ENCODE assay signal across 8 cellular contexts in genomic region chr12:112107728-112108447, GRCh38. TPM values are rescaled to one million over a fixed set of nuclear protein-coding genes. Genes with fewer than 3 reads are reported as not detected.
DNase-seq lines count a peak whose midpoint lies in the region; ATAC-seq and TF ChIP-seq lines count a peak whose summit lies in the region.

No MANE protein-coding gene starts in this region.

- WGBS in endodermal cell (ENCODE audit: insufficient coverage in 1 of 2, insufficient read length in 1 of 2), 2 experiments: 2 to 6% methylated on average over 14 to 23 of the region's 23 CpGs

- H3K4me3 ChIP-seq in CD8-positive, alpha-beta memory T cell (ENCODE audit: low read length): peak overlapping the region; percentile 100
- H3K4me3 ChIP-seq in endodermal cell (ENCODE audit: low read length) (peak overlapping the region; percentile 97), uterus (peak overlapping the region; percentile 63 to 69)

- POLR2A ChIA-PET in CD8-positive, alpha-beta memory T cell (lab: Charles Lee): interaction anchor here (0.8 to 2.9 kb wide), 3 partner anchors 10 to 95 kb away, joined by 3 to 23 read pairs (median 5); partner anchors contain the start of genes ERP29, TMEM116 and TRAFD1
- POLR2A ChIA-PET in T-cell (lab: Charles Lee): interaction anchor here (0.7 to 1.2 kb wide), 2 partner anchors 19 to 23 kb away, joined by 4 to 5 read pairs; no protein-coding TSS in a partner anchor

- TF ChIP-seq CTCF in endodermal cell (conservative IDR thresholded peaks at IDR 0.05) (no peak), uterus (IDR thresholded peaks at IDR 0.05) (no peak)

- H3K36me3 ChIP-seq in CD8-positive, alpha-beta memory T cell (ENCODE audit: insufficient read depth, low read length): no peaks in the 10 kb centered on the region
- peaks cover 17% of the 10 kb centered on the region for H3K36me3 ChIP-seq in endodermal cell (ENCODE audit: control insufficient read depth, insufficient read depth, low read length)
- H3K36me3 ChIP-seq in uterus: no peaks in the 10 kb centered on the region

- no peaks in the 10 kb centered on the region for H3K27me3 Mint-ChIP-seq in CD8-positive, alpha-beta memory T cell
- H3K27me3 Mint-ChIP-seq in T-cell: no peaks in the 10 kb centered on the region
- no peaks in the 10 kb centered on the region for H3K27me3 Mint-ChIP-seq in endodermal cell (ENCODE audit: insufficient read depth)
- no peaks in the 10 kb centered on the region for H3K27me3 Mint-ChIP-seq in naive B cell

- no peaks in the 10 kb centered on the region for H3K9me3 ChIP-seq in CD8-positive, alpha-beta memory T cell (ENCODE audit: low read length)
- H3K9me3 ChIP-seq in endodermal cell (ENCODE audit: control insufficient read depth, low read length) (no peaks in the 10 kb centered on the region), uterus (no peaks in the 10 kb centered on the region)

- H3K9me3 Mint-ChIP-seq in CD8-positive, alpha-beta memory T cell: no peaks in the 10 kb centered on the region
- H3K9me3 Mint-ChIP-seq in T-cell: no peaks in the 10 kb centered on the region
- H3K9me3 Mint-ChIP-seq in endodermal cell: no peaks in the 10 kb centered on the region
- no peaks in the 10 kb centered on the region for H3K9me3 Mint-ChIP-seq in naive B cell

- CTCF ChIA-PET in CD8-positive, alpha-beta memory T cell (lab: Charles Lee): interaction anchor here (1.1 to 3.3 kb wide), 3 partner anchors 10 to 25 kb away, joined by 3 to 22 read pairs (median 3); partner anchors contain the start of gene TRAFD1
- CTCF ChIA-PET in T-cell (lab: Charles Lee): interaction anchor here (0.5 to 1.0 kb wide), 3 partner anchors 10 to 163 kb away, joined by 3 read pairs; no protein-coding TSS in a partner anchor

- H3K4me3 Mint-ChIP-seq in CD8-positive, alpha-beta memory T cell: peak overlapping the region; percentile 88 to 100 (median 98)
- H3K4me3 Mint-ChIP-seq in T-cell: peak overlapping the region; percentile 97 to 98 (median 97)
- H3K4me3 Mint-ChIP-seq in endodermal cell: peak overlapping the region; percentile 97
- H3K4me3 Mint-ChIP-seq in naive B cell: peak overlapping the region; percentile 91 to 100 (median 96)

- peaks cover 42 to 48% (median 46%) of the 10 kb centered on the region in 3 donors for H3K4me1 Mint-ChIP-seq in CD8-positive, alpha-beta memory T cell
- H3K4me1 Mint-ChIP-seq in T-cell (peaks cover 46 to 53% (median 47%) of the 10 kb centered on the region in 3 donors), endodermal cell (peaks cover 37% of the 10 kb centered on the region), naive B cell (peaks cover 38 to 54% (median 47%) of the 10 kb centered on the region in 3 donors)

- intact Hi-C loops in uterus (cut with DNase I; ENCODE audit: low total_unique reads): loop anchor here (10.0 kb wide), 1 partner anchor 93 kb away; the partner anchor contains the start of genes ERP29 and TMEM116

- H3K27ac Mint-ChIP-seq in CD8-positive, alpha-beta memory T cell: peak overlapping the region; percentile 31 to 93 (median 92)
- H3K27ac Mint-ChIP-seq in T-cell: peak overlapping the region; percentile 80 to 87
- peak overlapping the region; percentile 97 for H3K27ac Mint-ChIP-seq in endodermal cell
- peak overlapping the region; percentile 69 to 97 (median 90) for H3K27ac Mint-ChIP-seq in naive B cell

- H3K27ac ChIP-seq in CD8-positive, alpha-beta memory T cell (ENCODE audit: low read depth, low read length): peak overlapping the region; percentile 91
- peak overlapping the region; percentile 56 for H3K27ac ChIP-seq in endodermal cell (ENCODE audit: low read depth, low read length)
- H3K27ac ChIP-seq in uterus: peak overlapping the region; percentile 91 to 93

- peak; percentile 8 for ATAC-seq in HG02642 (IDR thresholded peaks at IDR 0.05; ENCODE audit: poor library complexity, unreplicated experiment)
- no peak for ATAC-seq in T-cell (replicated peaks in 1 of 4)
- no peak for ATAC-seq in naive B cell (ENCODE audit: low read depth in 2 of 2)
- ATAC-seq in HG03565 (IDR thresholded peaks at IDR 0.05; ENCODE audit: unreplicated experiment): no peak
- no peak for ATAC-seq in GM21529 (IDR thresholded peaks at IDR 0.05; ENCODE audit: unreplicated experiment)

- TF ChIP-seq POLR2A in uterus (IDR thresholded peaks at IDR 0.05): no peak

- H3K27me3 ChIP-seq in CD8-positive, alpha-beta memory T cell (ENCODE audit: insufficient read depth, low read length, poor library complexity, severe bottlenecking): no peaks in the 10 kb centered on the region
- H3K27me3 ChIP-seq in endodermal cell (ENCODE audit: control insufficient read depth, insufficient read depth, low read length, poor library complexity, severe bottlenecking) (no peaks in the 10 kb centered on the region), uterus (no peaks in the 10 kb centered on the region)

- H3K36me3 Mint-ChIP-seq in CD8-positive, alpha-beta memory T cell: peaks cover 0 to 27% (median 0%) of the 10 kb centered on the region in 3 donors
- H3K36me3 Mint-ChIP-seq in T-cell (peaks cover 7% of the 10 kb centered on the region), endodermal cell (ENCODE audit: low read depth) (peaks cover 11% of the 10 kb centered on the region), naive B cell (no peaks in the 10 kb centered on the region)

- DNase-seq in CD8-positive, alpha-beta memory T cell: peak in 1 of 5 donors; percentile 14
- peak in 1 of 34 experiments; percentile 15 for DNase-seq in T-cell
- DNase-seq in endodermal cell: peak; percentile 77
- DNase-seq in naive B cell: no peak
- DNase-seq in uterus: peak in 1 of 2 donors; percentile 28

- H3K9ac ChIP-seq in endodermal cell (ENCODE audit: extremely low read depth, low read length, poor library complexity, severe bottlenecking): peak overlapping the region; percentile 93

- peaks cover 29% of the 10 kb centered on the region for H3K4me1 ChIP-seq in CD8-positive, alpha-beta memory T cell (ENCODE audit: insufficient read depth, low read length)
- H3K4me1 ChIP-seq in endodermal cell (ENCODE audit: control insufficient read depth, insufficient read depth, low read length) (peaks cover 8% of the 10 kb centered on the region), uterus (peaks cover 0 to 4% of the 10 kb centered on the region in 2 donors)

RNA-seq across cellular contexts. Expression of gene NAA25, which starts 0.7 kb away (rescaled TPM):
- 10 to 100 TPM; 39.0 to 41.5 TPM for total RNA-seq in CD8-positive, alpha-beta memory T cell
- 18.4 TPM for polyA plus RNA-seq in CD8-positive, alpha-beta memory T cell
- total RNA-seq in T-cell (10 to 100 TPM; 25.0 to 41.6 (median 31.0) TPM), endodermal cell (10 to 100 TPM; 34.2 to 36.3 TPM), uterus (10 to 100 TPM in 3 of 4 donors, 1 to 10 TPM in 1; 5.3 to 57.4 (median 33.9) TPM)
- 23.2 TPM for polyA plus RNA-seq in endodermal cell (2013, experiment 1 of 2)
- 20.1 TPM for polyA plus RNA-seq in endodermal cell (2013, experiment 2 of 2)
- polyA plus RNA-seq in naive B cell (ENCODE audit: low read depth in 6 of 6): 10 to 100 TPM in 3 of 6 donors, 1 to 10 TPM in 3; 8.8 to 16.8 (median 10.2) TPM

RNA-seq across cellular contexts. Expression of gene TRAFD1, which starts 17.5 kb away (rescaled TPM):
- 10 to 100 TPM; 34.5 TPM for total RNA-seq in CD8-positive, alpha-beta memory T cell
- polyA plus RNA-seq in CD8-positive, alpha-beta memory T cell: 55.6 TPM
- 10 to 100 TPM; 26.4 to 39.9 (median 36.9) TPM for total RNA-seq in T-cell
- 10 to 100 TPM; 25.2 to 28.9 TPM for total RNA-seq in endodermal cell
- polyA plus RNA-seq in endodermal cell (2013, experiment 1 of 2): 37.6 TPM
- 32.3 TPM for polyA plus RNA-seq in endodermal cell (2013, experiment 2 of 2)
- 10 to 100 TPM; 55.6 to 83.2 (median 80.2) TPM for polyA plus RNA-seq in naive B cell (ENCODE audit: low read depth in 6 of 6)
- total RNA-seq in uterus: 10 to 100 TPM; 29.1 to 51.6 (median 34.4) TPM
